23 cellular contexts compared by ENCODE assay signal in the genomic region with DNA sequence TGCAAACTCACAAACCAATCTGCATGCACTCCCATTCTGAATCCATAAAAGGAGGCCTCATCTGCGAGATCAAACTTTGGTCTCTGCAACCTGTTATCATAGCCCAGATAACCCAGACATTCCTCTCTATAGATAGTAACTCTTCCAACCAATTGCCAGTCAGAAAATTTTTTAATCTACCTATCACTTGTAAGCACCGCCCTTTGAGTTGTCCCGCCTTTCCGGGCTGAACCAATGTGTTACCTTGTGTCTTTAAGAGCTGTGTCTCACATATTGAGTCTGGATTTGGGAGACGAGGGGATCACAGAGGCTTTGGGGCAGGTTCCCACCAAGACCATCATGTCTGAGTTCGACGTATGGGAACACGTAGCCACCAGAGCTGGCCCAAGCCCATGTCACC.
DNase-seq lines count a peak whose midpoint lies in the region; FAIRE-seq lines count a peak whose summit lies in the region.
"Had no signal": no experiment of that assay in that cellular context is flagged by ENCODE, and none has a peak within 500 bp of the region (broad histone marks: within the 10 kb centered on the region; RNA-seq: fewer than 3 reads in every experiment).

No MANE protein-coding gene starts in this region.

- no peak for FAIRE-seq in small intestine (lab: Jason Lieb, UNC)
- FAIRE-seq: A204.1, D721Med, GM12878, GM18507, H54 had no signal

- no peaks in the 10 kb centered on the region for H3K4me1 ChIP-seq in small intestine (ENCODE audit: control insufficient read depth in 2 of 2, insufficient read depth in 1 of 2, low read depth in 1 of 2, low read length in 1 of 2)
- H3K4me1 ChIP-seq: HAP-1 had no signal

- no peaks in the 10 kb centered on the region for H3K9me3 ChIP-seq in small intestine (ENCODE audit: control insufficient read depth, low read depth)
- H3K9me3 ChIP-seq: BLaER1, HAP-1 had no signal

- DNase-seq in DMS 273 (lab: John Stamatoyannopoulos, UW; ENCODE audit: unreplicated experiment) (peak; percentile 12), DMS 273 treated with DMSO at 0.1 percent for 48 hours (lab: John Stamatoyannopoulos, UW) (no peak), NAMALWA (ENCODE audit: low spot score) (peak; percentile 9), SW480 (ENCODE audit: low spot score) (peak; percentile 30), small intestine (peak; percentile 8), HCEC 1CT (no peak)
- no peak for DNase-seq in stimulated activated CD4-positive, alpha-beta T cell treated with anti-CD3 and anti-CD28 coated beads, Interleukin-4, amount 100 ng/mL, for 1 hour
- DNase-seq in central memory CD4-positive, alpha-beta T cell, result no peak
- DNase-seq: CD4-positive, CD25-positive, alpha-beta regulatory T cell; CD8-positive, alpha-beta T cell; DMS153; DND-41; GDM1; GOT3 had no signal

- 51 to 78% (median 65%) methylated on average over 8 of the region's 8 CpGs for WGBS in small intestine, 3 donors

- no peaks in the 10 kb centered on the region for H3K27me3 ChIP-seq in small intestine (ENCODE audit: control insufficient read depth in 2 of 2, insufficient read depth in 2 of 2, low read length in 2 of 2)
- H3K27me3 ChIP-seq: BLaER1 had no signal

- H3K4me3 ChIP-seq in small intestine (ENCODE audit: low read depth in 1 of 2, low read length in 2 of 2), result no peak overlapping the region
- H3K4me3 ChIP-seq: BLaER1, GM12878, HAP-1 had no signal

- no peak overlapping the region for H3K27ac ChIP-seq in small intestine (ENCODE audit: low read depth in 1 of 2, low read length in 1 of 2)
- H3K27ac ChIP-seq: 22Rv1, BLaER1, C4-2B had no signal

- no peaks in the 10 kb centered on the region for H3K36me3 ChIP-seq in small intestine (ENCODE audit: control insufficient read depth in 2 of 2, insufficient read depth in 2 of 2, low read length in 2 of 2)
- H3K36me3 ChIP-seq: BLaER1, HAP-1 had no signal

Comparison
In these comparisons a context has a peak if more than half of its experiments do, and no peak if none do; other contexts are left out.
1. DNase-seq: peak in DMS 273 (single experiment), NAMALWA (single experiment), SW480 (single experiment) and small intestine (single experiment); none in DMS 273 treated with DMSO at 0.1 percent for 48 hours (single experiment), stimulated activated CD4-positive, alpha-beta T cell treated with anti-CD3 and anti-CD28 coated beads, Interleukin-4, amount 100 ng/mL, for 1 hour (single experiment), HCEC 1CT (single experiment) and central memory CD4-positive, alpha-beta T cell (single experiment).